ENCODE assay signal across 2 cellular contexts in the genomic region with DNA sequence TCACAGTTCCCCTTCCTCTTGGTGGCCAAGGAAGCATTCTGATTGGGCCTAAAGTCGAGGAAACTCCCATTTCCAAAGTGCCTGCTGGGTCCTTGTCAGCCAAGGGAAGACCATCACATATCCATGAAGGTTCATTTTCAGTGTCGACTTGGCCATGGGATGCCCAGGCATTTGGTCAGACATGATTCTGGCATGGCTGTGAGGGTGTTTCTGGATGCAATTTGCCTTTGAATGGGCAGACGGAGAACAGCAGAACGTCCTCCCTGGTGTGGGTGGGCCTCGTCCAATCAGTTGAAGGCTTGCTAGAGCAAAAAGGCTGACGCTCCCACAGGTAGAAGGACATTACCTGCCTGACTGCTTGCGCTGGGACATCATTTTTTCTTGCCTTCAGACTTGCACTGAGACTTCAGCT.
TF ChIP-seq lines count a peak whose summit lies in the region.

No MANE protein-coding gene starts in this region.

TF ChIP-seq in HEK293T, 16 proteins besides CTCF, POLR2A, EP300 and RAD21:
- TF ChIP-seq FOXM1 (IDR thresholded peaks at IDR 0.05; ENCODE audit: borderline replicate concordance), result peak; percentile 75; the same call in 1 of the 2 replicates
- no peak for TF ChIP-seq LEF1 (IDR thresholded peaks at IDR 0.05; ENCODE audit: borderline replicate concordance)

TF ChIP-seq in K562, 482 proteins besides CTCF, POLR2A, EP300 and RAD21:
- no peak for TF ChIP-seq PPARD (CRISPR knock-in tag; IDR thresholded peaks at IDR 0.05)
- peak; percentile 48; the same call in 1 of the 2 replicates for TF ChIP-seq FOXM1 (IDR thresholded peaks at IDR 0.05; ENCODE audit: low read depth)
- TF ChIP-seq FOXM1 (CRISPR knock-in tag; IDR thresholded peaks at IDR 0.05; ENCODE audit: low read depth), result no peak
- no peak for TF ChIP-seq ASH1L (IDR thresholded peaks at IDR 0.05; ENCODE audit: borderline replicate concordance, low read depth, partially characterized antibody)
- TF ChIP-seq ZNF134 (CRISPR knock-in tag; conservative IDR thresholded peaks at IDR 0.05), result peak; percentile 99
- TF ChIP-seq ZNF253 (CRISPR knock-in tag; conservative IDR thresholded peaks at IDR 0.05), result no peak
- TF ChIP-seq TEAD1 (CRISPR knock-in tag; IDR thresholded peaks at IDR 0.05), result no peak
- TF ChIP-seq, protein P1, sequence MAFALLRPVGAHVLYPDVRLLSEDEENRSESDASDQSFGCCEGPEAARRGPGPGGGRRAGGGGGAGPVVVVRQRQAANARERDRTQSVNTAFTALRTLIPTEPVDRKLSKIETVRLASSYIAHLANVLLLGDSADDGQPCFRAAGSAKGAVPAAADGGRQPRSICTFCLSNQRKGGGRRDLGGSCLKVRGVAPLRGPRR (CRISPR knock-in tag; IDR thresholded peaks at IDR 0.05), result no peak
- peak; percentile 82 for TF ChIP-seq RBM25 (IDR thresholded peaks at IDR 0.05; ENCODE audit: low read depth, low read length, severe bottlenecking)
- TF ChIP-seq ZNF197 (CRISPR knock-in tag; IDR thresholded peaks at IDR 0.05; ENCODE audit: low read depth), result no peak
TF ChIP-seq in K562: peak in this region for 3.
